In genomic region chr19:13887039-13887438, GRCh38 we compare ENCODE assay signal across 19 cellular contexts. TPM values are rescaled to one million over a fixed set of nuclear protein-coding genes. Genes with fewer than 3 reads are reported as not detected.
DNase-seq lines count a peak whose midpoint lies in the region; ATAC-seq, FAIRE-seq and TF ChIP-seq lines count a peak whose summit lies in the region.
"Had no signal": no experiment of that assay in that cellular context is flagged by ENCODE, and none has a peak within 500 bp of the region (broad histone marks: within the 10 kb centered on the region; RNA-seq: fewer than 3 reads in every experiment).

No MANE protein-coding gene starts in this region.

- peak overlapping the region; percentile 58 for H3K9ac ChIP-seq in keratinocyte (ENCODE audit: control insufficient read depth, extremely low read depth, insufficient read depth, low read length)

- peak overlapping the region in 1 of 2 donors; percentile 43 for H3K4me3 Mint-ChIP-seq in activated T-cell treated with anti-CD3 and anti-CD28 coated beads, Interleukin-2, amount 50 U/mL, for 72 hours
- no peak overlapping the region for H3K4me3 Mint-ChIP-seq in activated CD8-positive, alpha-beta T cell treated with anti-CD3 and anti-CD28 coated beads for 36 hours
- H3K4me3 Mint-ChIP-seq: stimulated activated memory B cell treated with anti-CD40 and anti-IgM and Interleukin-4, amounts not matched to agents 10 μg/mL and 1 μg/mL and 100 μg/mL, for 72 hours; WTC11 had no signal

- peak; percentile 91 for FAIRE-seq in keratinocyte (lab: Jason Lieb, UNC)
- FAIRE-seq: GM18507 had no signal

- intact Hi-C loops in activated CD8-positive, alpha-beta T cell treated with anti-CD3 and anti-CD28 coated beads for 36 hours (cut with micrococcal nuclease) = loop anchor here (10.0 kb wide), 1 partner anchor 148 kb away; the partner anchor contains the start of gene IL27RA
- intact Hi-C loops in stomach (cut with DNase I; ENCODE audit: low total_unique reads) = loop anchor here (10.0 kb wide), 1 partner anchor 168 kb away; no protein-coding TSS in a partner anchor

- peak overlapping the region; percentile 85 for H3K4me2 ChIP-seq in keratinocyte (ENCODE audit: control insufficient read depth, extremely low read depth, insufficient read depth, low read depth, low read length)

- H3K4me3 ChIP-seq in keratinocyte (ENCODE audit: control insufficient read depth in 2 of 3, extremely low read depth in 1 of 3, insufficient read depth in 2 of 3, low read depth in 1 of 3, low read length in 3 of 3) (peak overlapping the region in 2 of 3 experiments; percentile 25 to 36), stomach (no peak overlapping the region)
- H3K4me3 ChIP-seq: SK-N-MC had no signal

- H3K27me3 ChIP-seq in keratinocyte (ENCODE audit: control insufficient read depth, extremely low read depth, insufficient read depth, low read length) (peaks cover 8% of the 10 kb centered on the region), stomach (no peaks in the 10 kb centered on the region)

- CTCF ChIA-PET in activated CD8-positive, alpha-beta T cell treated with anti-CD3 and anti-CD28 coated beads for 36 hours (lab: Charles Lee) = interaction anchor here (0.8 to 2.0 kb wide), 4 partner anchors 14 to 186 kb away, joined by 3 to 5 read pairs (median 4); partner anchors contain the start of gene MISP3

- ATAC-seq in activated T-cell treated with anti-CD3 and anti-CD28 coated beads, Interleukin-2, amount 50 U/mL, for 72 hours (replicated peaks in 1 of 2) = peak; percentile 84 to 85
- ATAC-seq in activated CD8-positive, alpha-beta T cell treated with anti-CD3 and anti-CD28 coated beads for 36 hours = peak; percentile 82
- ATAC-seq: right cardiac atrium; stimulated activated memory B cell treated with anti-CD40 and anti-IgM and Interleukin-4, amounts not matched to agents 10 μg/mL and 1 μg/mL and 100 μg/mL, for 72 hours; WTC11 had no signal

- DNase-seq in activated T-cell treated with anti-CD3 and anti-CD28 coated beads, Interleukin-2, amount 50 U/mL, for 72 hours = peak; percentile 41 to 45
- DNase-seq in activated T-cell treated with anti-CD3 and anti-CD28 coated beads for 4 hours (no peak), keratinocyte (ENCODE audit: low read depth, low spot score) (no peak), stomach (peak; percentile 69), SW 1271 (lab: John Stamatoyannopoulos, UW) (no peak), NCI-H128 (lab: John Stamatoyannopoulos, UW; ENCODE audit: unreplicated experiment) (no peak)
- peak; percentile 70 for DNase-seq in activated CD8-positive, alpha-beta T cell treated with anti-CD3 and anti-CD28 coated beads for 36 hours
- no peak for DNase-seq in NK-92 treated with Interleukin-12 subunit alpha and Interleukin-12 subunit beta, amount 100 ng/mL, for 24 hours (lab: John Stamatoyannopoulos, UW)
- DNase-seq: Calu3; NCI-H1105 treated with DMSO at 0.1 percent for 48 hours; NCI-H345; stimulated activated CD4-positive, alpha-beta T cell treated with anti-CD3 and anti-CD28 coated beads, Interleukin-4, amount 100 ng/mL, for 4 hours had no signal

- H3K27me3 Mint-ChIP-seq in activated T-cell treated with anti-CD3 and anti-CD28 coated beads, Interleukin-2, amount 50 U/mL, for 72 hours (ENCODE audit: low read depth) = no peaks in the 10 kb centered on the region
- H3K27me3 Mint-ChIP-seq in activated CD8-positive, alpha-beta T cell treated with anti-CD3 and anti-CD28 coated beads for 36 hours = no peaks in the 10 kb centered on the region
- H3K27me3 Mint-ChIP-seq: stimulated activated memory B cell treated with anti-CD40 and anti-IgM and Interleukin-4, amounts not matched to agents 10 μg/mL and 1 μg/mL and 100 μg/mL, for 72 hours had no signal

- peaks cover 16% of the 10 kb centered on the region for H3K4me1 Mint-ChIP-seq in activated T-cell treated with anti-CD3 and anti-CD28 coated beads, Interleukin-2, amount 50 U/mL, for 72 hours (ENCODE audit: low read depth)
- H3K4me1 Mint-ChIP-seq in activated CD8-positive, alpha-beta T cell treated with anti-CD3 and anti-CD28 coated beads for 36 hours (ENCODE audit: low read depth) = peaks cover 28% of the 10 kb centered on the region

- H3K36me3 ChIP-seq in keratinocyte (ENCODE audit: control insufficient read depth in 2 of 2, extremely low read depth in 1 of 2, insufficient read depth in 2 of 2, low read length in 2 of 2) = no peaks in the 10 kb centered on the region
- no peaks in the 10 kb centered on the region for H3K36me3 ChIP-seq in stomach

- no peaks in the 10 kb centered on the region for H3K36me3 Mint-ChIP-seq in activated T-cell treated with anti-CD3 and anti-CD28 coated beads, Interleukin-2, amount 50 U/mL, for 72 hours (ENCODE audit: insufficient read depth in 2 of 2)
- H3K36me3 Mint-ChIP-seq in activated CD8-positive, alpha-beta T cell treated with anti-CD3 and anti-CD28 coated beads for 36 hours (ENCODE audit: low read depth) = no peaks in the 10 kb centered on the region
- H3K36me3 Mint-ChIP-seq: stimulated activated memory B cell treated with anti-CD40 and anti-IgM and Interleukin-4, amounts not matched to agents 10 μg/mL and 1 μg/mL and 100 μg/mL, for 72 hours; WTC11 had no signal

- no peaks in the 10 kb centered on the region for H3K79me2 ChIP-seq in keratinocyte (ENCODE audit: control insufficient read depth, insufficient read depth, low read length)

- TF ChIP-seq POLR2A in stomach (IDR thresholded peaks at IDR 0.05) = no peak

- no peaks in the 10 kb centered on the region for H3K9me3 Mint-ChIP-seq in activated T-cell treated with anti-CD3 and anti-CD28 coated beads, Interleukin-2, amount 50 U/mL, for 72 hours
- H3K9me3 Mint-ChIP-seq in activated CD8-positive, alpha-beta T cell treated with anti-CD3 and anti-CD28 coated beads for 36 hours = no peaks in the 10 kb centered on the region
- H3K9me3 Mint-ChIP-seq: stimulated activated memory B cell treated with anti-CD40 and anti-IgM and Interleukin-4, amounts not matched to agents 10 μg/mL and 1 μg/mL and 100 μg/mL, for 72 hours; WTC11 had no signal

- H3K27ac ChIP-seq in keratinocyte (ENCODE audit: control insufficient read depth, insufficient read depth, low read length) (peak overlapping the region; percentile 12), stomach (peak overlapping the region; percentile 33 to 71 (median 58))
- H3K27ac ChIP-seq: SK-N-MC had no signal

- dilution Hi-C loops in keratinocyte (cut with MboI; ENCODE audit: extremely low pct_ligation_motif_present, low sequenced_read_pairs) = no loop called here

- no peaks in the 10 kb centered on the region for H3K9me1 ChIP-seq in keratinocyte (ENCODE audit: control insufficient read depth, extremely low read depth, insufficient read depth, low read length)

- no peak for TF ChIP-seq EP300 in stomach (IDR thresholded peaks at IDR 0.05)

- H3K9me3 ChIP-seq in keratinocyte (ENCODE audit: control insufficient read depth, low read depth, low read length) (no peaks in the 10 kb centered on the region), stomach (no peaks in the 10 kb centered on the region)

- H4K20me1 ChIP-seq in keratinocyte (ENCODE audit: control insufficient read depth, extremely low read depth, insufficient read depth, low read length) = no peaks in the 10 kb centered on the region

- peaks cover 19% of the 10 kb centered on the region for H3K4me1 ChIP-seq in keratinocyte (ENCODE audit: control insufficient read depth, extremely low read depth, insufficient read depth, low read length)
- H3K4me1 ChIP-seq in stomach = peaks cover 6 to 56% (median 42%) of the 10 kb centered on the region in 4 donors

- H3K27ac Mint-ChIP-seq in activated T-cell treated with anti-CD3 and anti-CD28 coated beads, Interleukin-2, amount 50 U/mL, for 72 hours = no peak overlapping the region
- no peak overlapping the region for H3K27ac Mint-ChIP-seq in activated CD8-positive, alpha-beta T cell treated with anti-CD3 and anti-CD28 coated beads for 36 hours
- H3K27ac Mint-ChIP-seq: stimulated activated memory B cell treated with anti-CD40 and anti-IgM and Interleukin-4, amounts not matched to agents 10 μg/mL and 1 μg/mL and 100 μg/mL, for 72 hours; WTC11 had no signal

- TF ChIP-seq CTCF in activated CD8-positive, alpha-beta T cell treated with anti-CD3 and anti-CD28 coated beads for 36 hours (IDR thresholded peaks at IDR 0.05) = no peak
- no peak for TF ChIP-seq CTCF in keratinocyte (optimal IDR thresholded peaks at IDR 0.05 in 1 of 3, IDR thresholded peaks at IDR 0.05 in 1 of 3, conservative IDR thresholded peaks at IDR 0.05 in 1 of 3; ENCODE audit: extremely low read depth in 1 of 3, insufficient read depth in 2 of 3, low read length in 3 of 3)
- no peak for TF ChIP-seq CTCF in stomach (IDR thresholded peaks at IDR 0.05)

- WGBS in stomach, 5 donors = 33 to 52% (median 49%) methylated on average over 12 to 16 of the region's 16 CpGs

- POLR2A ChIA-PET in activated CD8-positive, alpha-beta T cell treated with anti-CD3 and anti-CD28 coated beads for 36 hours (lab: Charles Lee) = interaction anchor here (0.7 to 1.0 kb wide), 2 partner anchors 8 to 120 kb away, joined by 3 to 4 read pairs; no protein-coding TSS in a partner anchor

- H2AFZ ChIP-seq in keratinocyte (ENCODE audit: control insufficient read depth, low read length) = peak overlapping the region; percentile 84

RNA-seq across cellular contexts. Expression of gene NANOS3, which starts 10.1 kb away (rescaled TPM):
- 1 to 10 TPM; 3.1 to 3.8 TPM for total RNA-seq in activated T-cell treated with anti-CD3 and anti-CD28 coated beads, Interleukin-2, amount 50 U/mL, for 72 hours
- 1 to 10 TPM in 1 of 2 experiments, under 1 TPM in 1; 0.56 to 1.3 TPM for total RNA-seq in activated CD8-positive, alpha-beta T cell treated with anti-CD3 and anti-CD28 coated beads for 36 hours
- 0.18 TPM in 1 of 3 replicates, not detected in the others for polyA plus RNA-seq in keratinocyte
- not detected for polyA plus RNA-seq in keratinocyte (2011; ENCODE audit: low read depth)
- polyA plus RNA-seq in keratinocyte (2011; cell fraction: cytosol; rRNA removed) = 0.40 TPM in 1 of 2 replicates, not detected in the other
- polyA plus RNA-seq in keratinocyte (2011; cell fraction: nucleus; rRNA removed) = not detected in 2 replicates
- 0.86 TPM in 1 of 2 replicates, not detected in the other for polyA plus RNA-seq in keratinocyte (2012; ENCODE audit: low replicate concordance)
- 0.40 TPM in 1 of 3 replicates, not detected in the others for polyA minus RNA-seq in keratinocyte
- polyA minus RNA-seq in keratinocyte (2011; cell fraction: cytosol; rRNA and poly(A)+ RNA removed) = not detected
- polyA minus RNA-seq in keratinocyte (2011; cell fraction: nucleus; rRNA and poly(A)+ RNA removed) = not detected in 2 replicates
- not detected for total RNA-seq in stomach
- 1 to 10 TPM in 1 of 3 donors, not detected in 2; 1.2 TPM for polyA plus RNA-seq in stomach
- total RNA-seq: fibroblast of villous mesenchyme, lower leg skin had no signal

RNA-seq across cellular contexts. Expression of gene BRME1, which starts 18.9 kb away (rescaled TPM):
- 10 to 100 TPM; 13.2 to 15.7 TPM for total RNA-seq in activated T-cell treated with anti-CD3 and anti-CD28 coated beads, Interleukin-2, amount 50 U/mL, for 72 hours
- total RNA-seq in activated CD8-positive, alpha-beta T cell treated with anti-CD3 and anti-CD28 coated beads for 36 hours = 1 to 10 TPM; 3.6 to 5.2 TPM
- polyA plus RNA-seq in keratinocyte (0.22 to 0.57 TPM (median 0.26 TPM) in 3 replicates), stomach (1 to 10 TPM; 1.7 to 5.8 (median 3.7) TPM)
- polyA plus RNA-seq in keratinocyte (2011; ENCODE audit: low read depth) = not detected
- polyA plus RNA-seq in keratinocyte (2011; cell fraction: cytosol; rRNA removed) = 0.17 and 0.30 TPM in 2 replicates
- polyA plus RNA-seq in keratinocyte (2011; cell fraction: nucleus; rRNA removed) = 0.43 and 0.61 TPM in 2 replicates
- polyA plus RNA-seq in keratinocyte (2012; ENCODE audit: low replicate concordance) = 0.44 and 0.71 TPM in 2 replicates
- polyA minus RNA-seq in keratinocyte = 0.38 to 0.56 TPM in 2 of 3 replicates, not detected in the other
- polyA minus RNA-seq in keratinocyte (2011; cell fraction: cytosol; rRNA and poly(A)+ RNA removed) = 1.5 TPM
- polyA minus RNA-seq in keratinocyte (2011; cell fraction: nucleus; rRNA and poly(A)+ RNA removed) = not detected in 2 replicates
- 10 to 100 TPM in 1 of 5 donors, 1 to 10 TPM in 2, under 1 TPM in 1, not detected in 1; 0.87 to 14.3 (median 1.8) TPM for total RNA-seq in stomach

RNA-seq across cellular contexts. Expression of gene CC2D1A, which starts 19.0 kb away (rescaled TPM):
- 10 to 100 TPM; 39.4 to 44.7 TPM for total RNA-seq in activated T-cell treated with anti-CD3 and anti-CD28 coated beads, Interleukin-2, amount 50 U/mL, for 72 hours
- 10 to 100 TPM; 22.4 to 23.8 TPM for total RNA-seq in activated CD8-positive, alpha-beta T cell treated with anti-CD3 and anti-CD28 coated beads for 36 hours
- polyA plus RNA-seq in keratinocyte (11.2 to 15.6 TPM (median 14.7 TPM) in 3 replicates), stomach (10 to 100 TPM; 28.0 to 38.8 (median 38.2) TPM)
- polyA plus RNA-seq in keratinocyte (2011; ENCODE audit: low read depth) = 33.3 TPM
- 6.7 and 13.2 TPM in 2 replicates for polyA plus RNA-seq in keratinocyte (2011; cell fraction: cytosol; rRNA removed)
- polyA plus RNA-seq in keratinocyte (2011; cell fraction: nucleus; rRNA removed) = 36.5 and 49.5 TPM in 2 replicates
- polyA plus RNA-seq in keratinocyte (2012; ENCODE audit: low replicate concordance) = 18.5 and 22.1 TPM in 2 replicates
- polyA minus RNA-seq in keratinocyte = 13.6 to 45.7 TPM (median 15.7 TPM) in 3 replicates
- polyA minus RNA-seq in keratinocyte (2011; cell fraction: cytosol; rRNA and poly(A)+ RNA removed) = 17.5 TPM
- polyA minus RNA-seq in keratinocyte (2011; cell fraction: nucleus; rRNA and poly(A)+ RNA removed) = 16.7 and 18.5 TPM in 2 replicates
- total RNA-seq in stomach = 100 to 1,000 TPM in 1 of 5 donors, 10 to 100 TPM in 4; 24.8 to 381 (median 49.6) TPM

RNA-seq across cellular contexts. Expression of gene PODNL1, which starts 51.2 kb away (rescaled TPM):
- under 1 TPM in 1 of 2 donors, not detected in 1; 0.81 TPM for total RNA-seq in activated T-cell treated with anti-CD3 and anti-CD28 coated beads, Interleukin-2, amount 50 U/mL, for 72 hours
- not detected for total RNA-seq in activated CD8-positive, alpha-beta T cell treated with anti-CD3 and anti-CD28 coated beads for 36 hours
- polyA plus RNA-seq in keratinocyte = 1.0 to 2.1 TPM (median 1.5 TPM) in 3 replicates
- polyA plus RNA-seq in keratinocyte (2011; ENCODE audit: low read depth) = 1.7 TPM
- 1.9 and 3.1 TPM in 2 replicates for polyA plus RNA-seq in keratinocyte (2011; cell fraction: cytosol; rRNA removed)
- polyA plus RNA-seq in keratinocyte (2011; cell fraction: nucleus; rRNA removed) = 3.1 and 4.3 TPM in 2 replicates
- polyA plus RNA-seq in keratinocyte (2012; ENCODE audit: low replicate concordance) = 2.2 and 3.9 TPM in 2 replicates
- 0.45 to 2.1 TPM (median 0.85 TPM) in 3 replicates for polyA minus RNA-seq in keratinocyte
- polyA minus RNA-seq in keratinocyte (2011; cell fraction: cytosol; rRNA and poly(A)+ RNA removed) = 4.0 TPM
- polyA minus RNA-seq in keratinocyte (2011; cell fraction: nucleus; rRNA and poly(A)+ RNA removed) = 1.5 and 2.0 TPM in 2 replicates
- total RNA-seq in stomach = not detected
- 1 to 10 TPM in 2 of 3 donors, under 1 TPM in 1; 0.92 to 3.4 (median 1.3) TPM for polyA plus RNA-seq in stomach
- total RNA-seq: Calu3 had no signal

Comparison
In these comparisons a context has a peak if more than half of its experiments do, and no peak if none do; other contexts are left out.
1. DNase-seq: peak in activated T-cell treated with anti-CD3 and anti-CD28 coated beads, Interleukin-2, amount 50 U/mL, for 72 hours (2 of 2), activated CD8-positive, alpha-beta T cell treated with anti-CD3 and anti-CD28 coated beads for 36 hours (single experiment) and stomach (single experiment); none in activated T-cell treated with anti-CD3 and anti-CD28 coated beads for 4 hours (single experiment), keratinocyte (single experiment), SW 1271 (0 of 2), NK-92 treated with Interleukin-12 subunit alpha and Interleukin-12 subunit beta, amount 100 ng/mL, for 24 hours (single experiment) and NCI-H128 (single experiment).
2. H3K4me3 ChIP-seq: peak in keratinocyte (2 of 3); none in stomach (0 of 4).